Comparison of ENCODE assay signal across 35 cellular contexts in the genomic region with DNA sequence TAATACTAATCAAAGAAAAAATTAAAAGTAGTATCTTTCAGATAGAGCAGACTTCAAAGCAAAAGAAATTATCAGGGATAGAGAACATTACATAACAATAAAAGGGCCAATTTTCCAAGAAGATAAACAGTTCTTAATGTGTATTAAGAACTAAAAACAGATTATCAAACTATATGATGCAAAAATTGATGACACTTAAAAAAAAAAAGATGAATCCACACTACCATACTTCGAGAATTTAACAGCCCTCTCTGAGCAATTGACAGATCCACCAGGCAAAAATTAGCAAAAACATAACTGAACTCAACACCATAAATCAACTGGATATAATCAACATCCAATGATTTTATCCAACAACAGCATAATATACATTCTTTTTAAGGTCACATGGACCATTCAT.
"Had no signal": no experiment of that assay in that cellular context is flagged by ENCODE, and none has a peak within 500 bp of the region (broad histone marks: within the 10 kb centered on the region; RNA-seq: fewer than 3 reads in every experiment).

No MANE protein-coding gene starts in this region.

- FAIRE-seq: astrocyte, colon, TTC549 had no signal

- H3K27me3 ChIP-seq: adrenal gland, body of pancreas, brain microvascular endothelial cell, breast epithelium had no signal

- H3K4me1 ChIP-seq: adrenal gland, body of pancreas, breast epithelium had no signal

- H3K36me3 ChIP-seq: adrenal gland, brain microvascular endothelial cell, breast epithelium had no signal

- H3K9me3 ChIP-seq: adrenal gland, body of pancreas, breast epithelium had no signal

- H3K27ac ChIP-seq: adrenal gland, body of pancreas, brain microvascular endothelial cell, breast epithelium, VCaP had no signal

- H3K4me3 ChIP-seq: adrenal gland, body of pancreas, breast epithelium had no signal

- ATAC-seq: activated CD4-positive, alpha-beta T cell treated with anti-CD3 and anti-CD28 coated beads for 36 hours; activated CD8-positive, alpha-beta memory T cell treated with anti-CD3 and anti-CD28 coated beads, Interleukin-2, amount 10 ng/mL, durations not matched to agents 7 days and 5 days; activated CD8-positive, alpha-beta T cell treated with anti-CD3 and anti-CD28 coated beads, Interleukin-2, amount 10 ng/mL, durations not matched to agents 7 days and 5 days; activated naive CD4-positive, alpha-beta T cell treated with anti-CD3 and anti-CD28 coated beads, Interleukin-2, amount 50 U/mL, for 72 hours; activated T-cell treated with anti-CD3 and anti-CD28 coated beads, Interleukin-2, amount 50 U/mL, for 4 hours; activated T-cell treated with anti-CD3 and anti-CD28 coated beads, Interleukin-2, amount 50 U/mL, for 72 hours; activated T-helper 17 cell treated with anti-CD3 and anti-CD28 coated beads, Interleukin-2, amount 50 U/mL, for 72 hours; body of pancreas had no signal

- DNase-seq: activated B cell treated with CpG ODN at 0.5 μM for 24 hours; activated CD4-positive, alpha-beta memory T cell treated with anti-CD3 and anti-CD28 coated beads, Interleukin-2, amount 10 ng/mL, durations not matched to agents 7 days and 5 days; activated CD4-positive, alpha-beta T cell treated with anti-CD3 and anti-CD28 coated beads for 36 hours; activated CD4-positive, alpha-beta T cell treated with anti-CD3 and anti-CD28 coated beads for 48 hours; activated CD4-positive, alpha-beta T cell treated with anti-CD3 and anti-CD28 coated beads, Interleukin-2, amount 10 ng/mL, durations not matched to agents 7 days and 5 days; activated CD4-positive, alpha-beta T cell treated with anti-CD3 and anti-CD28 coated beads, Interleukin-2, amount 50 U/mL, for 48 hours; activated CD4-positive, CD25-positive, alpha-beta regulatory T cell treated with anti-CD3 and anti-CD28 coated beads, Interleukin-2, amount 50 U/mL, for 72 hours; activated CD8-positive, alpha-beta memory T cell treated with anti-CD3 and anti-CD28 coated beads for 24 hours; activated CD8-positive, alpha-beta memory T cell treated with anti-CD3 and anti-CD28 coated beads, Interleukin-2, amount 10 ng/mL, durations not matched to agents 7 days and 5 days; activated CD8-positive, alpha-beta T cell treated with anti-CD3 and anti-CD28 coated beads, Interleukin-2, amount 10 ng/mL, durations not matched to agents 7 days and 5 days; activated effector memory CD4-positive, alpha-beta T cell treated with anti-CD3 and anti-CD28 coated beads, Interleukin-2, amount 50 U/mL, for 16 hours; activated gamma-delta T cell treated with Interleukin-2 at 50 U/mL for 16 hours; activated naive CD4-positive, alpha-beta T cell; activated naive CD4-positive, alpha-beta T cell treated with anti-CD3 and anti-CD28 coated beads for 36 hours; activated naive CD4-positive, alpha-beta T cell treated with anti-CD3 and anti-CD28 coated beads, Interleukin-2, amount 50 U/mL, for 16 hours; activated naive CD8-positive, alpha-beta T cell treated with anti-CD3 and anti-CD28 coated beads for 36 hours; activated T-cell treated with anti-CD3 and anti-CD28 coated beads for 4 hours; activated T-cell treated with anti-CD3 and anti-CD28 coated beads, Interleukin-2, amount 50 U/mL, for 1 hour; activated T-cell treated with anti-CD3 and anti-CD28 coated beads, Interleukin-2, amount 50 U/mL, for 4 hours; activated T-cell treated with anti-CD3 and anti-CD28 coated beads, Interleukin-2, amount 50 U/mL, for 72 hours; adrenal gland; amniotic stem cell; aorta; body of pancreas; brain microvascular endothelial cell; central memory CD4-positive, alpha-beta T cell; T-helper 2 cell; T-helper 9 cell had no signal
